In the genomic region with DNA sequence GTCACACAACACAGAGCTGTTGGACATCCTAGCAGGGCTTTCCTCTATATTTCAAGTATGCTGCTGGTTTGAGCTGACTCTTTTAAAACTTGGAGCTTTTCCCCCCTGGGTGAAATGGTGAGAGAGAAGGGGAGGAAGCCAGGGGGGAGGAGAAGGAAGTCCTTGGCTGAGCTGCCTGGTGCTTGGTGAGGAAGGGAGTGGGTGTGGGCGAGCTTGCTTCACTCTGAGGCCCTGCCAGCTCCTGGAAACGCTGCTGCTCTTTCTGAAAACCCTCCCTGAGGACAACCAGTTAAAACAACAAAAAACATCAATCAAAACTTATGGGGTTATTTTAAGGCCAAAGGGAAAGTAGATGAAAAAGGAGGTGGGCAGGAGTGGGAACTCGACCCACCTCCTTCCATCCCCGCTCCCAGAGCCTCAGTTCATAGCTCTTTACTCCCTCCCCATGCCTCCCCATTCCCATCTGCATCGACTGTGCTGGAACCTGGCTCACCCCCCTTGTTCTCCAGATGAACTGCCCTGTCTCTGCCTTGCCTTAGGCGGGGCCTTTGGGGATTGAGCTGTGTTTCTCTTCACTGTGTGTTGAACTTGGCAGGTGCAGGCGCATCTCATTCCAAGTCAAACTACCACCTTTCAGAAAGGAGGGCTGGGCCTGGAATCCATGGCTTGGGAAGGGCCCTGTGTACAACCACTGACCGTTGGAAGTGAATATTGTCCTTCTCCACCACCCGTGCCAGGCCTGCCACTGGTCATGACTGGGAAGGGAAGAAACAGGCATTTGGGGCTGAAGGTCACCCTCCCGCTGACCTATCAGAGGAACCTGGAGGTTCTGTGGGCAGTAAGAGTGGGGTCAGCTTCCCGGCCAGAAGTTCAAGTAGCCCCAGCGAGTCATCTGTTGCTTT, we compare ENCODE assay signal across 11 cellular contexts.
A peak's percentile ranks its signal among the peaks of the same experiment; 100 is the strongest.
DNase-seq lines count a peak whose midpoint lies in the region; ATAC-seq, FAIRE-seq and TF ChIP-seq lines count a peak whose summit lies in the region.
"Had no signal": no experiment of that assay in that cellular context is flagged by ENCODE, and none has a peak within 500 bp of the region (broad histone marks: within the 10 kb centered on the region; RNA-seq: fewer than 3 reads in every experiment).

No MANE protein-coding gene starts in this region.

- intact Hi-C loops in Right ventricle myocardium superior (cut with DNase I) (no loop called here), vagina (cut with DNase I) (no loop called here)

- no peak overlapping the region for H3K4me3 ChIP-seq in vagina

- no peak for FAIRE-seq in H54 (lab: Jason Lieb, UNC)
- FAIRE-seq: colon had no signal

- no peaks in the 10 kb centered on the region for H3K9me3 ChIP-seq in vagina

- peak overlapping the region; percentile 48 for H3K27ac ChIP-seq in vagina

- TF ChIP-seq CTCF in omental fat pad (IDR thresholded peaks at IDR 0.05), result no peak
- TF ChIP-seq CTCF in vagina (IDR thresholded peaks at IDR 0.05), result no peak

- TF ChIP-seq POLR2A in vagina (IDR thresholded peaks at IDR 0.05) (no peak), H54 (IDR thresholded peaks at IDR 0.05; ENCODE audit: low read depth, low read length) (no peak)

- DNase-seq in SKM-1 (lab: John Stamatoyannopoulos, UW; ENCODE audit: unreplicated experiment) (peak; percentile 33), SKM-1 treated with dmso at 0.1 percent for 144 hours (lab: John Stamatoyannopoulos, UW; ENCODE audit: unreplicated experiment) (no peak), Right ventricle myocardium superior (peak; percentile 89), omental fat pad (ENCODE audit: low spot score) (no peak), vagina (ENCODE audit: extremely low spot score in 2 of 2) (no peak), EL (no peak), H54 (ENCODE audit: insufficient read length, low spot score) (no peak), amniotic stem cell (lab: John Stamatoyannopoulos, UW) (no peak)
- DNase-seq: retina; stimulated activated CD8-positive, alpha-beta memory T cell treated with anti-CD3 and anti-CD28 coated beads, Interleukin-4, amount 100 ng/mL, for 48 hours had no signal

- H3K36me3 ChIP-seq in vagina, result no peaks in the 10 kb centered on the region

- no peaks in the 10 kb centered on the region for H3K27me3 ChIP-seq in vagina

- peak; percentile 92 for ATAC-seq in Right ventricle myocardium superior (ENCODE audit: poor library complexity)
- ATAC-seq in omental fat pad (ENCODE audit: low FRiP score), result peak; percentile 93

- H3K4me1 ChIP-seq in vagina, result peaks cover 19% of the 10 kb centered on the region

Comparison
In these comparisons a context has a peak if more than half of its experiments do, and no peak if none do; other contexts are left out.
1. DNase-seq: peak in SKM-1 (single experiment) and Right ventricle myocardium superior (single experiment); none in SKM-1 treated with dmso at 0.1 percent for 144 hours (single experiment), omental fat pad (single experiment), vagina (0 of 2), EL (single experiment), H54 (single experiment) and amniotic stem cell (single experiment).